Comparison of ENCODE assay signal across 28 cellular contexts in genomic region chr5:116530276-116530675, GRCh38. TPM values are rescaled to one million over a fixed set of nuclear protein-coding genes. Genes with fewer than 3 reads are reported as not detected.
"Had no signal": no experiment of that assay in that cellular context is flagged by ENCODE, and none has a peak within 500 bp of the region (broad histone marks: within the 10 kb centered on the region; RNA-seq: fewer than 3 reads in every experiment).

No MANE protein-coding gene starts in this region.

- H3K36me3 ChIP-seq: adrenal gland, esophagus muscularis mucosa, gastrocnemius medialis, heart left ventricle, WERI-Rb-1 had no signal

- DNase-seq: activated B cell treated with CpG ODN at 0.5 μM for 24 hours; activated CD4-positive, alpha-beta T cell treated with anti-CD3 and anti-CD28 coated beads for 48 hours; activated CD4-positive, alpha-beta T cell treated with anti-CD3 and anti-CD28 coated beads, Interleukin-2, amount 50 U/mL, for 1 hour; activated CD4-positive, alpha-beta T cell treated with anti-CD3 and anti-CD28 coated beads, Interleukin-2, amount 50 U/mL, for 48 hours; activated CD8-positive, alpha-beta memory T cell treated with anti-CD3 and anti-CD28 coated beads for 24 hours; activated CD8-positive, alpha-beta T cell treated with anti-CD3 and anti-CD28 coated beads for 36 hours; activated effector memory CD4-positive, alpha-beta T cell treated with Interleukin-2 at 50 U/mL for 16 hours; activated gamma-delta T cell treated with Interleukin-2 at 50 U/mL for 16 hours; activated naive CD4-positive, alpha-beta T cell treated with Interleukin-2 at 50 U/mL for 16 hours; activated naive CD8-positive, alpha-beta T cell treated with anti-CD3 and anti-CD28 coated beads for 36 hours; activated naive CD8-positive, alpha-beta T cell treated with anti-CD3 and anti-CD28 coated beads, Interleukin-2, amount 50 U/mL, for 24 hours; activated T-cell treated with anti-CD3 and anti-CD28 coated beads, Interleukin-2, amount 50 U/mL, for 4 hours; adrenal gland; amygdala; aorta; body of pancreas; caudate nucleus; effector memory CD4-positive, alpha-beta T cell; endodermal cell; foreskin keratinocyte; gastrocnemius medialis; glutamatergic neuron; heart left ventricle; T-helper 1 cell; T-helper 17 cell; T1000; WERI-Rb-1 had no signal

- H3K27me3 ChIP-seq: adrenal gland, body of pancreas, esophagus muscularis mucosa, heart left ventricle had no signal

- H3K4me1 ChIP-seq: foreskin keratinocyte had no signal

- H3K9me3 ChIP-seq: adrenal gland, body of pancreas, esophagus muscularis mucosa, gastrocnemius medialis, heart left ventricle had no signal

- H3K27ac ChIP-seq: esophagus muscularis mucosa, foreskin keratinocyte, gastrocnemius medialis, WERI-Rb-1 had no signal

- H3K4me3 ChIP-seq: adrenal gland, body of pancreas, esophagus muscularis mucosa, gastrocnemius medialis, heart left ventricle had no signal

RNA-seq across cellular contexts. Expression of gene SEMA6A, which starts 44.3 kb away (rescaled TPM):
- total RNA-seq: activated CD8-positive, alpha-beta T cell treated with anti-CD3 and anti-CD28 coated beads for 36 hours; activated naive CD8-positive, alpha-beta T cell treated with anti-CD3 and anti-CD28 coated beads for 36 hours had no signal
